16 cellular contexts compared by ENCODE assay signal in genomic region chr6:137631323-137631722, GRCh38.
A peak's percentile ranks its signal among the peaks of the same experiment; 100 is the strongest.
DNase-seq lines count a peak whose midpoint lies in the region; ATAC-seq and TF ChIP-seq lines count a peak whose summit lies in the region.
"Had no signal": no experiment of that assay in that cellular context is flagged by ENCODE, and none has a peak within 500 bp of the region (broad histone marks: within the 10 kb centered on the region; RNA-seq: fewer than 3 reads in every experiment).

No MANE protein-coding gene starts in this region.

- no peak overlapping the region for H3K4me3 ChIP-seq in GM12865 (ENCODE audit: low read depth, low read length)
- H3K4me3 ChIP-seq: Peyer's patch had no signal

- DNase-seq in GM12865 (ENCODE audit: low read depth): peak; percentile 76
- DNase-seq in islet precursor cell: peak; percentile 63
- DNase-seq in stimulated activated CD4-positive, alpha-beta T cell treated with anti-CD3 and anti-CD28 coated beads, Interleukin-1b, Interleukin-23, amount 100 ng/mL, for 48 hours: no peak
- no peak for DNase-seq in LoVo (ENCODE audit: low spot score)
- DNase-seq: activated CD4-positive, alpha-beta T cell treated with anti-CD3 and anti-CD28 coated beads for 1 hour; activated naive CD8-positive, alpha-beta T cell treated with anti-CD3 and anti-CD28 coated beads, Interleukin-2, amount 10 ng/mL, durations not matched to agents 7 days and 5 days; AML-193; NCI-H1092; NCI-H510A; Peyer's patch; T-helper 1 cell had no signal

- TF ChIP-seq CTCF in GM12865 (IDR thresholded peaks at IDR 0.05; ENCODE audit: insufficient read depth, low read depth, low read length, missing control alignments): no peak

- ATAC-seq in GM19463 (IDR thresholded peaks at IDR 0.05; ENCODE audit: unreplicated experiment): peak; percentile 53
- peak; percentile 70 for ATAC-seq in HG03432 (IDR thresholded peaks at IDR 0.05; ENCODE audit: unreplicated experiment)
- no peak for ATAC-seq in GM21381 (IDR thresholded peaks at IDR 0.05; ENCODE audit: unreplicated experiment)
- no peak for ATAC-seq in HG03159 (IDR thresholded peaks at IDR 0.05; ENCODE audit: unreplicated experiment)
- ATAC-seq: left lobe of liver had no signal

Comparison
In these comparisons a context has a peak if more than half of its experiments do, and no peak if none do; other contexts are left out.
1. DNase-seq: peak in GM12865 (single experiment) and islet precursor cell (single experiment); none in stimulated activated CD4-positive, alpha-beta T cell treated with anti-CD3 and anti-CD28 coated beads, Interleukin-1b, Interleukin-23, amount 100 ng/mL, for 48 hours (single experiment) and LoVo (single experiment).
2. ATAC-seq: peak in GM19463 (single experiment) and HG03432 (single experiment); none in GM21381 (single experiment) and HG03159 (single experiment).